ENCODE assay signal across 8 cellular contexts in genomic region chr2:73926493-73927327, GRCh38. TPM values are rescaled to one million over a fixed set of nuclear protein-coding genes. Genes with fewer than 3 reads are reported as not detected.
A peak's percentile ranks its signal among the peaks of the same experiment; 100 is the strongest.
DNase-seq lines count a peak whose midpoint lies in the region; ATAC-seq and TF ChIP-seq lines count a peak whose summit lies in the region.

Gene DGUOK, plus strand, starts transcription at chr2:73926880. Its CDS starts 31 bp downstream, at chr2:73926911.

- H3K79me2 ChIP-seq in fibroblast of lung (ENCODE audit: control insufficient read depth, insufficient read depth, low read length) = peaks cover 40% of the 10 kb centered on the region

- no peaks in the 10 kb centered on the region for H3K9me3 ChIP-seq in RWPE2 (ENCODE audit: severe bottlenecking)
- no peaks in the 10 kb centered on the region for H3K9me3 ChIP-seq in fibroblast of lung (ENCODE audit: control insufficient read depth, insufficient read depth, low read depth, low read length)
- no peaks in the 10 kb centered on the region for H3K9me3 ChIP-seq in naive thymus-derived CD4-positive, alpha-beta T cell (ENCODE audit: control insufficient read depth in 2 of 3, low read length in 3 of 3)

- POLR2A ChIA-PET in naive thymus-derived CD4-positive, alpha-beta T cell (lab: Charles Lee) = interaction anchor here (0.7 to 1.9 kb wide), 15 partner anchors 9 to 252 kb away, joined by 3 to 8 read pairs (median 4); partner anchors contain the start of genes MOB1A and STAMBP

- peak; percentile 93 for ATAC-seq in RWPE2 (ENCODE audit: low read depth)
- ATAC-seq in naive thymus-derived CD4-positive, alpha-beta T cell = peak; percentile 99
- ATAC-seq in stimulated activated naive B cell treated with anti-CD40 and anti-IgM and Interleukin-4, amounts not matched to agents 10 μg/mL and 1 μg/mL and 100 μg/mL, for 72 hours (replicated peaks) = peak; percentile 100

- peak within 1 kb of the TSS; percentile 62 for H3K4me2 ChIP-seq in fibroblast of lung (ENCODE audit: extremely low read depth, insufficient read depth, low read length)

- peak within 1 kb of the TSS; percentile 5 for H2AFZ ChIP-seq in fibroblast of lung (ENCODE audit: low read length)

- peak within 1 kb of the TSS; percentile 89 for H3K9ac ChIP-seq in fibroblast of lung (ENCODE audit: insufficient read depth, low read length)

- peak; percentile 99 for DNase-seq in EH (ENCODE audit: low read depth)
- peak; percentile 99 for DNase-seq in H4 (ENCODE audit: low spot score)
- DNase-seq in LoVo (ENCODE audit: low spot score) = peak; percentile 99
- peak; percentile 97 for DNase-seq in RWPE2 (ENCODE audit: low spot score)
- peak; percentile 98 for DNase-seq in activated T-helper 2 cell treated with anti-CD3 and anti-CD28 coated beads, Interferon-gamma antibody, Interleukin-2, Interleukin-4, amounts not matched to agents 10 μg/mL and 5 μg/mL and 100 μg/mL, durations not matched to agents 14 hours and 24 hours and 36 hours (ENCODE audit: low spot score)
- DNase-seq in fibroblast of lung (ENCODE audit: low read depth in 2 of 2) = peak; percentile 99 to 100
- DNase-seq in naive thymus-derived CD4-positive, alpha-beta T cell = peak; percentile 81 to 99 (median 98)
- DNase-seq in stimulated activated naive B cell treated with anti-CD40 and anti-IgM and Interleukin-4, amounts not matched to agents 10 μg/mL and 1 μg/mL and 100 μg/mL, for 72 hours = peak; percentile 96

- no peaks in the 10 kb centered on the region for H3K27me3 ChIP-seq in RWPE2 (ENCODE audit: insufficient read depth, poor library complexity, severe bottlenecking)
- no peaks in the 10 kb centered on the region for H3K27me3 ChIP-seq in fibroblast of lung (ENCODE audit: control insufficient read depth, insufficient read depth, low read length)
- H3K27me3 ChIP-seq in naive thymus-derived CD4-positive, alpha-beta T cell (ENCODE audit: control insufficient read depth in 2 of 2, insufficient read depth in 2 of 2, low read length in 2 of 2) = no peaks in the 10 kb centered on the region

- H3K27ac Mint-ChIP-seq in activated T-helper 2 cell treated with anti-CD3 and anti-CD28 coated beads, Interferon-gamma antibody, Interleukin-2, Interleukin-4, amounts not matched to agents 10 μg/mL and 5 μg/mL and 100 μg/mL, durations not matched to agents 14 hours and 24 hours and 36 hours = peak within 1 kb of the TSS; percentile 94
- peak within 1 kb of the TSS; percentile 79 to 99 (median 98) for H3K27ac Mint-ChIP-seq in naive thymus-derived CD4-positive, alpha-beta T cell
- peak within 1 kb of the TSS; percentile 97 for H3K27ac Mint-ChIP-seq in stimulated activated naive B cell treated with anti-CD40 and anti-IgM and Interleukin-4, amounts not matched to agents 10 μg/mL and 1 μg/mL and 100 μg/mL, for 72 hours

- H3K27ac ChIP-seq in RWPE2 (ENCODE audit: poor library complexity, severe bottlenecking) = peak within 1 kb of the TSS; percentile 82
- H3K27ac ChIP-seq in fibroblast of lung (ENCODE audit: insufficient read depth, low read length) = peak within 1 kb of the TSS; percentile 82
- peak within 1 kb of the TSS; percentile 98 for H3K27ac ChIP-seq in naive thymus-derived CD4-positive, alpha-beta T cell (ENCODE audit: low read depth, low read length)

- H3K9me3 Mint-ChIP-seq in activated T-helper 2 cell treated with anti-CD3 and anti-CD28 coated beads, Interferon-gamma antibody, Interleukin-2, Interleukin-4, amounts not matched to agents 10 μg/mL and 5 μg/mL and 100 μg/mL, durations not matched to agents 14 hours and 24 hours and 36 hours = no peaks in the 10 kb centered on the region
- peaks cover 0 to 3% (median 0%) of the 10 kb centered on the region in 11 donors for H3K9me3 Mint-ChIP-seq in naive thymus-derived CD4-positive, alpha-beta T cell
- peaks cover 0 to 2% of the 10 kb centered on the region in 2 donors for H3K9me3 Mint-ChIP-seq in stimulated activated naive B cell treated with anti-CD40 and anti-IgM and Interleukin-4, amounts not matched to agents 10 μg/mL and 1 μg/mL and 100 μg/mL, for 72 hours

- H3K36me3 ChIP-seq in RWPE2 (ENCODE audit: low read depth) (peaks cover 14% of the 10 kb centered on the region), fibroblast of lung (ENCODE audit: control insufficient read depth, insufficient read depth, low read length) (no peaks in the 10 kb centered on the region)
- H3K36me3 ChIP-seq in naive thymus-derived CD4-positive, alpha-beta T cell (ENCODE audit: control insufficient read depth in 2 of 3, insufficient read depth in 3 of 3, low read length in 3 of 3) = peaks cover 0 to 3% (median 0%) of the 10 kb centered on the region in 3 experiments

- CTCF ChIA-PET in naive thymus-derived CD4-positive, alpha-beta T cell (lab: Charles Lee) = interaction anchor here (0.6 kb wide), 1 partner anchor 42 kb away, joined by 6 read pairs; no protein-coding TSS in a partner anchor

- TF ChIP-seq CTCF in RWPE2 (IDR thresholded peaks at IDR 0.05; ENCODE audit: poor library complexity, severe bottlenecking) (no peak), fibroblast of lung (conservative IDR thresholded peaks at IDR 0.05 in 1 of 2, IDR thresholded peaks at IDR 0.05 in 1 of 2; ENCODE audit: low read depth in 1 of 2, low read length in 2 of 2) (no peak)

- H3K4me3 Mint-ChIP-seq in activated T-helper 2 cell treated with anti-CD3 and anti-CD28 coated beads, Interferon-gamma antibody, Interleukin-2, Interleukin-4, amounts not matched to agents 10 μg/mL and 5 μg/mL and 100 μg/mL, durations not matched to agents 14 hours and 24 hours and 36 hours (ENCODE audit: low read depth) = peak within 1 kb of the TSS; percentile 89
- H3K4me3 Mint-ChIP-seq in naive thymus-derived CD4-positive, alpha-beta T cell = peak within 1 kb of the TSS; percentile 80 to 97 (median 92)
- peak within 1 kb of the TSS; percentile 89 to 91 for H3K4me3 Mint-ChIP-seq in stimulated activated naive B cell treated with anti-CD40 and anti-IgM and Interleukin-4, amounts not matched to agents 10 μg/mL and 1 μg/mL and 100 μg/mL, for 72 hours

- no peaks in the 10 kb centered on the region for H3K27me3 Mint-ChIP-seq in activated T-helper 2 cell treated with anti-CD3 and anti-CD28 coated beads, Interferon-gamma antibody, Interleukin-2, Interleukin-4, amounts not matched to agents 10 μg/mL and 5 μg/mL and 100 μg/mL, durations not matched to agents 14 hours and 24 hours and 36 hours (ENCODE audit: low read depth)
- H3K27me3 Mint-ChIP-seq in naive thymus-derived CD4-positive, alpha-beta T cell = no peaks in the 10 kb centered on the region
- no peaks in the 10 kb centered on the region for H3K27me3 Mint-ChIP-seq in stimulated activated naive B cell treated with anti-CD40 and anti-IgM and Interleukin-4, amounts not matched to agents 10 μg/mL and 1 μg/mL and 100 μg/mL, for 72 hours

- peak within 1 kb of the TSS; percentile 78 for H3K4me3 ChIP-seq in RWPE2 (ENCODE audit: severe bottlenecking)
- peak within 1 kb of the TSS; percentile 33 to 97 (median 70) for H3K4me3 ChIP-seq in fibroblast of lung (replicated peaks in 1 of 4; ENCODE audit: control extremely low read depth in 1 of 4, insufficient read depth in 1 of 4, low read depth in 3 of 4, low read length in 4 of 4)
- H3K4me3 ChIP-seq in naive thymus-derived CD4-positive, alpha-beta T cell (ENCODE audit: low read length) = peak within 1 kb of the TSS; percentile 87

- intact Hi-C loops in activated T-helper 2 cell treated with anti-CD3 and anti-CD28 coated beads, Interferon-gamma antibody, Interleukin-2, Interleukin-4, amounts not matched to agents 10 μg/mL and 5 μg/mL and 100 μg/mL, durations not matched to agents 14 hours and 24 hours and 36 hours (cut with micrococcal nuclease) = loop anchor here (1.0 to 5.0 kb wide), 5 partner anchors 39 to 221 kb away; partner anchors contain the start of genes BOLA3 and STAMBP
- intact Hi-C loops in naive thymus-derived CD4-positive, alpha-beta T cell (cut with micrococcal nuclease) = loop anchor here (1.0 to 10.0 kb wide), 25 partner anchors 18 to 918 kb away; partner anchors contain the start of genes BOLA3 (in 2 of the 2), MTHFD2 (in 2 of the 2), STAMBP (in 2 of the 2) and TPRKB (in 2 of the 2)

- H3K4me1 ChIP-seq in RWPE2 (ENCODE audit: insufficient read depth, poor library complexity, severe bottlenecking) = peaks cover 44% of the 10 kb centered on the region
- H3K4me1 ChIP-seq in fibroblast of lung (ENCODE audit: control insufficient read depth, extremely low read depth, insufficient read depth, low read length) = peaks cover 2% of the 10 kb centered on the region
- H3K4me1 ChIP-seq in naive thymus-derived CD4-positive, alpha-beta T cell (ENCODE audit: control insufficient read depth in 2 of 2, insufficient read depth in 2 of 2, low read length in 2 of 2) = peaks cover 37 to 41% of the 10 kb centered on the region in 2 donors

- peaks cover 49% of the 10 kb centered on the region for H3K4me1 Mint-ChIP-seq in activated T-helper 2 cell treated with anti-CD3 and anti-CD28 coated beads, Interferon-gamma antibody, Interleukin-2, Interleukin-4, amounts not matched to agents 10 μg/mL and 5 μg/mL and 100 μg/mL, durations not matched to agents 14 hours and 24 hours and 36 hours (ENCODE audit: low read depth)
- H3K4me1 Mint-ChIP-seq in naive thymus-derived CD4-positive, alpha-beta T cell = peaks cover 35 to 57% (median 52%) of the 10 kb centered on the region in 7 donors
- H3K4me1 Mint-ChIP-seq in stimulated activated naive B cell treated with anti-CD40 and anti-IgM and Interleukin-4, amounts not matched to agents 10 μg/mL and 1 μg/mL and 100 μg/mL, for 72 hours = peaks cover 32 to 42% of the 10 kb centered on the region in 2 donors

- H4K20me1 ChIP-seq in fibroblast of lung (ENCODE audit: control insufficient read depth, extremely low read depth, insufficient read depth, low read length) = no peaks in the 10 kb centered on the region

- H3K36me3 Mint-ChIP-seq in activated T-helper 2 cell treated with anti-CD3 and anti-CD28 coated beads, Interferon-gamma antibody, Interleukin-2, Interleukin-4, amounts not matched to agents 10 μg/mL and 5 μg/mL and 100 μg/mL, durations not matched to agents 14 hours and 24 hours and 36 hours (ENCODE audit: low read depth) = peaks cover 31% of the 10 kb centered on the region
- H3K36me3 Mint-ChIP-seq in naive thymus-derived CD4-positive, alpha-beta T cell = peaks cover 4 to 22% (median 15%) of the 10 kb centered on the region in 5 donors
- peaks cover 26 to 39% of the 10 kb centered on the region in 2 donors for H3K36me3 Mint-ChIP-seq in stimulated activated naive B cell treated with anti-CD40 and anti-IgM and Interleukin-4, amounts not matched to agents 10 μg/mL and 1 μg/mL and 100 μg/mL, for 72 hours

RNA-seq across cellular contexts. Expression of gene DGUOK, which starts in this region (rescaled TPM):
- total RNA-seq in H4 (2014; rRNA removed; shearing (Covaris generic)) = 110 and 150 TPM in 2 replicates
- total RNA-seq in activated T-helper 2 cell treated with anti-CD3 and anti-CD28 coated beads, Interferon-gamma antibody, Interleukin-2, Interleukin-4, amounts not matched to agents 10 μg/mL and 5 μg/mL and 100 μg/mL, durations not matched to agents 14 hours and 24 hours and 36 hours = 86.8 and 90.9 TPM in 2 replicates
- total RNA-seq in fibroblast of lung = 51.6 and 54.3 TPM in 2 replicates
- polyA plus RNA-seq in fibroblast of lung = 83.2 and 93.7 TPM in 2 replicates
- polyA plus RNA-seq in fibroblast of lung (2012) = 96.7 and 104 TPM in 2 replicates
- 39.6 and 40.5 TPM in 2 replicates for polyA minus RNA-seq in fibroblast of lung (ENCODE audit: low replicate concordance)
- total RNA-seq in naive thymus-derived CD4-positive, alpha-beta T cell = 10 to 100 TPM; 43.1 to 73.9 (median 65.8) TPM
- 100 to 1,000 TPM; 207 to 220 TPM for polyA plus RNA-seq in naive thymus-derived CD4-positive, alpha-beta T cell

Comparison
In these comparisons a context has a peak if more than half of its experiments do, and no peak if none do; other contexts are left out.
1. Peak in every context shown above with its lines: DNase-seq, ATAC-seq, H3K4me3 ChIP-seq and H3K27ac ChIP-seq.